Comparison of ENCODE assay signal across 1 cellular context in genomic region chr12:49967042-49967776, GRCh38.
TF ChIP-seq lines count a peak whose summit lies in the region.

No MANE protein-coding gene starts in this region.

TF ChIP-seq in HepG2, 621 proteins besides CTCF, POLR2A, EP300 and RAD21 (continued from another document and continues in another):
- no peak for TF ChIP-seq ZNF251 (CRISPR knock-in tag; IDR thresholded peaks at IDR 0.05)
- TF ChIP-seq ZNF550 (CRISPR knock-in tag; IDR thresholded peaks at IDR 0.05; ENCODE audit: borderline replicate concordance), result no peak
- TF ChIP-seq ZNF678 (CRISPR knock-in tag; IDR thresholded peaks at IDR 0.05), result no peak
- TF ChIP-seq, protein P1, sequence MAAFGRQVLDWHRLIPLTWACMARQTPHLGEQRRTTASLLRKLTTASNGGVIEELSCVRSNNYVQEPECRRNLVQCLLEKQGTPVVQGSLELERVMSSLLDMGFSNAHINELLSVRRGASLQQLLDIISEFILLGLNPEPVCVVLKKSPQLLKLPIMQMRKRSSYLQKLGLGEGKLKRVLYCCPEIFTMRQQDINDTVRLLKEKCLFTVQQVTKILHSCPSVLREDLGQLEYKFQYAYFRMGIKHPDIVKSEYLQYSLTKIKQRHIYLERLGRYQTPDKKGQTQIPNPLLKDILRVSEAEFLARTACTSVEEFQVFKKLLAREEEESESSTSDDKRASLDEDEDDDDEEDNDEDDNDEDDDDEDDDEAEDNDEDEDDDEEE (CRISPR knock-in tag; IDR thresholded peaks at IDR 0.05), result peak; percentile 40
- no peak for TF ChIP-seq ZNF569 (CRISPR knock-in tag; IDR thresholded peaks at IDR 0.05; ENCODE audit: borderline replicate concordance)
- no peak for TF ChIP-seq ZNF615 (CRISPR knock-in tag; IDR thresholded peaks at IDR 0.05; ENCODE audit: borderline replicate concordance)
- TF ChIP-seq PAX8 (CRISPR knock-in tag; IDR thresholded peaks at IDR 0.05; ENCODE audit: borderline replicate concordance), result 0 out of 2 replicates have a peak, but pooled peaks have one; percentile 51
- peak; percentile 85; the same call in 1 of the 2 replicates for TF ChIP-seq ATF5 (CRISPR knock-in tag; IDR thresholded peaks at IDR 0.05; ENCODE audit: low read depth)
- TF ChIP-seq ATF3 (CRISPR knock-in tag; IDR thresholded peaks at IDR 0.05), result no peak; the same call in 1 of the 2 replicates
- no peak for TF ChIP-seq MAFF (IDR thresholded peaks at IDR 0.05; ENCODE audit: low read depth, low read length)
- TF ChIP-seq ZNF761 (CRISPR knock-in tag; conservative IDR thresholded peaks at IDR 0.05), result peak; percentile 88
- TF ChIP-seq ZNF83 (CRISPR knock-in tag; IDR thresholded peaks at IDR 0.05; ENCODE audit: borderline replicate concordance), result 0 out of 2 replicates have a peak, but pooled peaks have one; percentile 27
- TF ChIP-seq ZNF331 (CRISPR knock-in tag; IDR thresholded peaks at IDR 0.05), result peak; percentile 57
- TF ChIP-seq XRCC5 (optimal IDR thresholded peaks at IDR 0.05; ENCODE audit: low read length), result peak; percentile 12
- TF ChIP-seq, protein P2, sequence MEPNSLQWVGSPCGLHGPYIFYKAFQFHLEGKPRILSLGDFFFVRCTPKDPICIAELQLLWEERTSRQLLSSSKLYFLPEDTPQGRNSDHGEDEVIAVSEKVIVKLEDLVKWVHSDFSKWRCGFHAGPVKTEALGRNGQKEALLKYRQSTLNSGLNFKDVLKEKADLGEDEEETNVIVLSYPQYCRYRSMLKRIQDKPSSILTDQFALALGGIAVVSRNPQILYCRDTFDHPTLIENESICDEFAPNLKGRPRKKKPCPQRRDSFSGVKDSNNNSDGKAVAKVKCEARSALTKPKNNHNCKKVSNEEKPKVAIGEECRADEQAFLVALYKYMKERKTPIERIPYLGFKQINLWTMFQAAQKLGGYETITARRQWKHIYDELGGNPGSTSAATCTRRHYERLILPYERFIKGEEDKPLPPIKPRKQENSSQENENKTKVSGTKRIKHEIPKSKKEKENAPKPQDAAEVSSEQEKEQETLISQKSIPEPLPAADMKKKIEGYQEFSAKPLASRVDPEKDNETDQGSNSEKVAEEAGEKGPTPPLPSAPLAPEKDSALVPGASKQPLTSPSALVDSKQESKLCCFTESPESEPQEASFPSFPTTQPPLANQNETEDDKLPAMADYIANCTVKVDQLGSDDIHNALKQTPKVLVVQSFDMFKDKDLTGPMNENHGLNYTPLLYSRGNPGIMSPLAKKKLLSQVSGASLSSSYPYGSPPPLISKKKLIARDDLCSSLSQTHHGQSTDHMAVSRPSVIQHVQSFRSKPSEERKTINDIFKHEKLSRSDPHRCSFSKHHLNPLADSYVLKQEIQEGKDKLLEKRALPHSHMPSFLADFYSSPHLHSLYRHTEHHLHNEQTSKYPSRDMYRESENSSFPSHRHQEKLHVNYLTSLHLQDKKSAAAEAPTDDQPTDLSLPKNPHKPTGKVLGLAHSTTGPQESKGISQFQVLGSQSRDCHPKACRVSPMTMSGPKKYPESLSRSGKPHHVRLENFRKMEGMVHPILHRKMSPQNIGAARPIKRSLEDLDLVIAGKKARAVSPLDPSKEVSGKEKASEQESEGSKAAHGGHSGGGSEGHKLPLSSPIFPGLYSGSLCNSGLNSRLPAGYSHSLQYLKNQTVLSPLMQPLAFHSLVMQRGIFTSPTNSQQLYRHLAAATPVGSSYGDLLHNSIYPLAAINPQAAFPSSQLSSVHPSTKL (CRISPR knock-in tag; IDR thresholded peaks at IDR 0.05), result peak; percentile 23; the same call in 1 of the 2 replicates
- TF ChIP-seq SNRNP70 (IDR thresholded peaks at IDR 0.05; ENCODE audit: low read depth, low read length), result no peak
- TF ChIP-seq PHB2 (IDR thresholded peaks at IDR 0.05; ENCODE audit: partially characterized antibody), result no peak
- no peak for TF ChIP-seq MAZ (IDR thresholded peaks at IDR 0.05; ENCODE audit: borderline replicate concordance, low read depth, low read length)
- peak; percentile 61 for TF ChIP-seq MAZ (CRISPR knock-in tag; IDR thresholded peaks at IDR 0.05; ENCODE audit: low read depth)
- peak; percentile 63; the same call in 1 of the 2 replicates for TF ChIP-seq TBX2 (CRISPR knock-in tag; IDR thresholded peaks at IDR 0.05; ENCODE audit: borderline replicate concordance)
- no peak for TF ChIP-seq SNAPC4 (CRISPR knock-in tag; IDR thresholded peaks at IDR 0.05)
- peak; percentile 63; the same call in 1 of the 2 replicates for TF ChIP-seq FOXC1 (CRISPR knock-in tag; IDR thresholded peaks at IDR 0.05; ENCODE audit: borderline replicate concordance)
- 0 out of 2 replicates have a peak, but pooled peaks have one; percentile 24 for TF ChIP-seq ZMYM2 (CRISPR knock-in tag; IDR thresholded peaks at IDR 0.05)
- peak; percentile 81; the same call in 1 of the 2 replicates for TF ChIP-seq ESRRA (CRISPR knock-in tag; IDR thresholded peaks at IDR 0.05; ENCODE audit: low read depth)
- peak; percentile 37; the same call in 1 of the 2 replicates for TF ChIP-seq ZNF710 (CRISPR knock-in tag; IDR thresholded peaks at IDR 0.05; ENCODE audit: borderline replicate concordance)
- no peak for TF ChIP-seq ZNF253 (CRISPR knock-in tag; IDR thresholded peaks at IDR 0.05; ENCODE audit: borderline replicate concordance)
- no peak for TF ChIP-seq ZNF850 (CRISPR knock-in tag; conservative IDR thresholded peaks at IDR 0.05)
- TF ChIP-seq SALL2 (CRISPR knock-in tag; IDR thresholded peaks at IDR 0.05), result peak; percentile 49; the same call in 1 of the 2 replicates
- TF ChIP-seq ZNF639 (CRISPR knock-in tag; conservative IDR thresholded peaks at IDR 0.05), result peak; percentile 44; the same call in 1 of the 2 replicates
- TF ChIP-seq CHD4 (IDR thresholded peaks at IDR 0.05; ENCODE audit: borderline replicate concordance, low read length), result 0 out of 2 replicates have a peak, but pooled peaks have one; percentile 30
- peak; percentile 46; the same call in 1 of the 2 replicates for TF ChIP-seq POGZ (CRISPR knock-in tag; IDR thresholded peaks at IDR 0.05)
- TF ChIP-seq CBX1 (IDR thresholded peaks at IDR 0.05; ENCODE audit: low read depth), result no peak
- TF ChIP-seq FOXA1 (IDR thresholded peaks at IDR 0.05), result no peak
- TF ChIP-seq FOXA1 (CRISPR knock-in tag; IDR thresholded peaks at IDR 0.05), result peak; percentile 40; the same call in 1 of the 2 replicates
- no peak for TF ChIP-seq ATF7 (IDR thresholded peaks at IDR 0.05)
- no peak for TF ChIP-seq ATF7 (CRISPR knock-in tag; IDR thresholded peaks at IDR 0.05)
- no peak for TF ChIP-seq REPIN1 (CRISPR knock-in tag; IDR thresholded peaks at IDR 0.05; ENCODE audit: borderline replicate concordance, low read depth)
- peak; percentile 77; the same call in 1 of the 2 replicates for TF ChIP-seq ZNF800 (CRISPR knock-in tag; IDR thresholded peaks at IDR 0.05)
- no peak for TF ChIP-seq JUNB (CRISPR knock-in tag; IDR thresholded peaks at IDR 0.05; ENCODE audit: borderline replicate concordance)
- TF ChIP-seq ZNF333 (CRISPR knock-in tag; IDR thresholded peaks at IDR 0.05; ENCODE audit: borderline replicate concordance), result peak; percentile 83; the same call in 1 of the 2 replicates
- no peak for TF ChIP-seq HOXA9 (CRISPR knock-in tag; IDR thresholded peaks at IDR 0.05; ENCODE audit: borderline replicate concordance)
- TF ChIP-seq, protein P3, sequence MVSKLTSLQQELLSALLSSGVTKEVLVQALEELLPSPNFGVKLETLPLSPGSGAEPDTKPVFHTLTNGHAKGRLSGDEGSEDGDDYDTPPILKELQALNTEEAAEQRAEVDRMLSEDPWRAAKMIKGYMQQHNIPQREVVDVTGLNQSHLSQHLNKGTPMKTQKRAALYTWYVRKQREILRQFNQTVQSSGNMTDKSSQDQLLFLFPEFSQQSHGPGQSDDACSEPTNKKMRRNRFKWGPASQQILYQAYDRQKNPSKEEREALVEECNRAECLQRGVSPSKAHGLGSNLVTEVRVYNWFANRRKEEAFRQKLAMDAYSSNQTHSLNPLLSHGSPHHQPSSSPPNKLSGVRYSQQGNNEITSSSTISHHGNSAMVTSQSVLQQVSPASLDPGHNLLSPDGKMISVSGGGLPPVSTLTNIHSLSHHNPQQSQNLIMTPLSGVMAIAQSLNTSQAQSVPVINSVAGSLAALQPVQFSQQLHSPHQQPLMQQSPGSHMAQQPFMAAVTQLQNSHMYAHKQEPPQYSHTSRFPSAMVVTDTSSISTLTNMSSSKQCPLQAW (CRISPR knock-in tag; IDR thresholded peaks at IDR 0.05), result peak; percentile 81
- TF ChIP-seq MAFK (conservative IDR thresholded peaks at IDR 0.05 in 1 of 2, IDR thresholded peaks at IDR 0.05 in 1 of 2; ENCODE audit: low read length in 2 of 2), result no peak
- peak; percentile 23; the same call in 1 of the 2 replicates for TF ChIP-seq ZSCAN25 (CRISPR knock-in tag; IDR thresholded peaks at IDR 0.05)
